Comparison of ENCODE assay signal across 17 cellular contexts in the genomic region with DNA sequence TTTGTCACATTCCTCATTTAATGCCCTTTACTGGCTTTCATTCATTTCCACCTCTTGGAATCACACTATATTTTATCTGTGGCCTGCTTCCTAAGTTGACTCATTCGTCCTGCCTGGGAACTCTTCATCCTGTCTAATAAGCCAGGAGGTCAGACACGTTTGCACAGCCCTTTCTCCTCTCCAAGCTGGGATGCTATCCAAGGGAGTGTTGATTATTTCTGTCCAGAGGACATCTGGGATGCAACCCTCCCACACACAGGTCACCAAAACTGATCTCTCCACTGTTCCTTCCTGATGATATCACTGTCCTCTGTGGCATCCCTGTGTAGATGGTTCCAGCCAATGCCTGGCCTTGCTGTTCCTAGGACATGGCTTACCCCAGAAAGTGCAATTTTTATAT.
DNase-seq lines count a peak whose midpoint lies in the region; ATAC-seq and TF ChIP-seq lines count a peak whose summit lies in the region.
"Had no signal": no experiment of that assay in that cellular context is flagged by ENCODE, and none has a peak within 500 bp of the region (broad histone marks: within the 10 kb centered on the region; RNA-seq: fewer than 3 reads in every experiment).

No MANE protein-coding gene starts in this region.

- H3K4me3 Mint-ChIP-seq in nephron progenitor cell: no peak overlapping the region
- H3K4me3 Mint-ChIP-seq: memory B cell had no signal

- peaks cover 14% of the 10 kb centered on the region for H3K4me1 Mint-ChIP-seq in nephron progenitor cell
- H3K4me1 Mint-ChIP-seq: memory B cell had no signal

- ATAC-seq in SK-N-SH treated with all-trans-retinoic acid at 6 μM for 48 hours (peak; percentile 47), HG02981 (IDR thresholded peaks at IDR 0.05; ENCODE audit: unreplicated experiment) (no peak), HG03097 (IDR thresholded peaks at IDR 0.05; ENCODE audit: low FRiP score, unreplicated experiment) (no peak)
- ATAC-seq: GM12878 had no signal

- peaks cover 70% of the 10 kb centered on the region for H3K36me3 Mint-ChIP-seq in nephron progenitor cell (ENCODE audit: low read depth)
- H3K36me3 Mint-ChIP-seq: memory B cell had no signal

- DNase-seq in EL (peak; percentile 70), foreskin fibroblast (peak; percentile 73 to 82), nephron progenitor cell (no peak), NCI-H524 treated with DMSO at 0.1 percent for 48 hours (lab: John Stamatoyannopoulos, UW) (no peak)
- DNase-seq in activated naive CD4-positive, alpha-beta T cell treated with Interleukin-2 at 50 U/mL for 16 hours: no peak
- DNase-seq: activated T-cell treated with anti-CD3 and anti-CD28 coated beads, Interleukin-2, amount 50 U/mL, for 1 hour; DMS153; effector CD8-positive, alpha-beta T cell; occipital lobe; OCI-M1; T-helper 1 cell had no signal

- peak overlapping the region; percentile 10 for H3K27ac Mint-ChIP-seq in nephron progenitor cell
- H3K27ac Mint-ChIP-seq: memory B cell had no signal

- no peak for TF ChIP-seq CTCF in foreskin fibroblast (IDR thresholded peaks at IDR 0.05; ENCODE audit: low read depth, low read length)
- no peak for TF ChIP-seq CTCF in nephron progenitor cell (IDR thresholded peaks at IDR 0.05)

- H3K27me3 Mint-ChIP-seq in nephron progenitor cell (ENCODE audit: low read depth, poor library complexity): no peaks in the 10 kb centered on the region
- H3K27me3 Mint-ChIP-seq: memory B cell had no signal

- H3K9me3 Mint-ChIP-seq in nephron progenitor cell: peaks cover 4% of the 10 kb centered on the region
- H3K9me3 Mint-ChIP-seq: memory B cell had no signal

- no peak overlapping the region for H3K4me3 ChIP-seq in foreskin fibroblast (ENCODE audit: low read depth in 1 of 2, low read length in 2 of 2)
- H3K4me3 ChIP-seq: GM12878, vagina had no signal

TF ChIP-seq in SK-N-SH treated with all-trans-retinoic acid at 6 μM for 48 hours, 23 proteins besides CTCF, POLR2A, EP300 and RAD21:
- no peak for TF ChIP-seq ZNF70 (CRISPR knock-in tag; IDR thresholded peaks at IDR 0.05)
- no peak for TF ChIP-seq ZNF565 (CRISPR knock-in tag; conservative IDR thresholded peaks at IDR 0.05; ENCODE audit: low read depth)
TF ChIP-seq in SK-N-SH treated with all-trans-retinoic acid at 6 μM for 48 hours: peak in this region for 0.

Comparison
In these comparisons a context has a peak if more than half of its experiments do, and no peak if none do; other contexts are left out.
1. DNase-seq: peak in EL (single experiment) and foreskin fibroblast (2 of 2); none in nephron progenitor cell (single experiment), activated naive CD4-positive, alpha-beta T cell treated with Interleukin-2 at 50 U/mL for 16 hours (single experiment) and NCI-H524 treated with DMSO at 0.1 percent for 48 hours (single experiment).